Comparison of ENCODE assay signal across 11 cellular contexts in the genomic region with DNA sequence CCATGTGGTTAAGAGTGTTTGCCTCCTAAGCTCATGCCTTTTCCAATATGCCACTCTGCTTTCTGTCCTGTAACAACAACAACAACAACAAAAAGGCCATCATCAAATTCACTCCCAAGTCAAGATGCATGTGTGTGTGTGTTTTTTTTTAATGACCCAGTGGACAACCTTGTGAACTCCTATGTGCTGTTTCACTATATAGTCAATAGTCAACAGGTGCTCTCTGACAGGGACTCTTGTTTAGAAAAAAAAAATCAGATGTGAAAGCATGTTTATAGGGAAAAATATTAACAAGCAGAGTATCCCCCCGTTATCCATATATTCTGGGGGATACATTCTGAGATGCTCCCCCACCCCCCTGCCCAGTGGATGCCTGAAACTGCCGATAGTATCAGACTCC. TPM values are rescaled to one million over a fixed set of nuclear protein-coding genes. Genes with fewer than 3 reads are reported as not detected.
"Had no signal": no experiment of that assay in that cellular context is flagged by ENCODE, and none has a peak within 500 bp of the region (broad histone marks: within the 10 kb centered on the region; RNA-seq: fewer than 3 reads in every experiment).

No MANE protein-coding gene starts in this region.

- H2AFZ ChIP-seq: GM23248, GM23338 had no signal

- H3K4me1 Mint-ChIP-seq: H9 had no signal

- H3K4me1 ChIP-seq: HAP-1 had no signal

- ATAC-seq: GM23338, HCT116 had no signal

- H3K9ac ChIP-seq: GM23248 had no signal

- H3K27ac ChIP-seq: GM23248 had no signal

- H3K4me3 ChIP-seq: GM23248, GM23338, HAP-1 had no signal

- H3K9me3 Mint-ChIP-seq: HFFc6 had no signal

- FAIRE-seq: H54 had no signal

- H3K9me3 ChIP-seq: HAP-1 had no signal

- DNase-seq: GM23248, GOT3, H7, H9, HCEC 1CT, HFFc6 had no signal

- H3K4me3 Mint-ChIP-seq: GM23338, H9, HFFc6 had no signal

- H3K4me2 ChIP-seq: GM23338 had no signal

- H3K27ac Mint-ChIP-seq: GM23338, H9, HFFc6 had no signal

- H3K36me3 ChIP-seq: HAP-1 had no signal

RNA-seq across cellular contexts. Expression of gene BEND2, which starts 50.6 kb away (rescaled TPM):
- total RNA-seq: GM23248, GM23338, H4, H7, H9, HFFc6 had no signal
- polyA plus RNA-seq: GM23248, GM23338 had no signal
